ENCODE assay signal across 8 cellular contexts in the genomic region with DNA sequence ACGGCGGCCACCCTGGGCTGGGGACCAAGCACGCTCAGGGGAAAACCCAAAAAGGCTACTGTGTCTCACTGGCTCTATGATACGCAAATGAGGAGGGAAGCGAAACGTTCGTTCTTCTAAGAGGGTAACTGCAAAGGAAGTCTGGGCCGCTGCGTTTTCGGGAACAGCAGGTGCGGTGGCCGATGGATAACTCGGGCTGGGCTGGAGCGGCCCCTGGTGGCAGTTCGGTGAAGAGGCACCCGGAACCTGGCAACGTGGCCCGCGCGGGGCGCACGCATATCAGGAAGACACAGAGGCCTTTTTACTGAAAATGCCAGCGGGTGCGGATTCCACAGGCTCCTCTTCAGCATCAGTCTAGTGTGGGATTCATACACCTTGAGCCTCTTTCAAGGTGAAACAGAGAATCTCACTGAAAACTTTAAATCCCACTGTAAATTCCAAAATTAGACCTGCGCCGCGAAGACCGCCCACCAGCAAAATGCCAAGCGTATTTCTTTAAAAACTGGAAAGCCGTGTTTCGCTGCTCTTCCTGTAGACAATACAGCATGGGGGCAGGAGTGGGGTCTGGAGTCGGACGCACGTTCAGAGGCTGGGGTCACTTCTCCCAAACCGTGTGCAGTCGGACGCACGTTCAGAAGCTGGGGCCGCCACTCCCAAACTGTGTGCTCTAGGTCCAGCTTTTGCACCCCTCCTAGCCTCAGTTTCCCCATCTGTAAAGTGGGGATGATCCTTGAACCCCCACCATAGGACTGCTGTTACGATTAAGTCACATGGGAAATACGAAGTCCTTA. TPM values are rescaled to one million over a fixed set of nuclear protein-coding genes. Genes with fewer than 3 reads are reported as not detected.
A peak's percentile ranks its signal among the peaks of the same experiment; 100 is the strongest.
DNase-seq lines count a peak whose midpoint lies in the region; ATAC-seq and TF ChIP-seq lines count a peak whose summit lies in the region.

No MANE protein-coding gene starts in this region.

- BruUV-seq in Panc1 (replicated peaks; lab: Mats Ljungman, UMichigan), result no TSS peak

- DNase-seq in GOT3 (lab: John Stamatoyannopoulos, UW) (peak; percentile 56), Panc1 (ENCODE audit: low read depth, low spot score) (peak; percentile 36), fibroblast of lung (ENCODE audit: low read depth in 2 of 2) (peak; percentile 57 to 71), natural killer cell (peak; percentile 89)
- peak; percentile 94 for DNase-seq in activated T-cell treated with anti-CD3 and anti-CD28 coated beads, Interleukin-2, amount 50 U/mL, for 4 hours
- peak; percentile 100 for DNase-seq in stimulated activated naive B cell treated with anti-CD40 and anti-IgM and Interleukin-4, amounts not matched to agents 10 μg/mL and 1 μg/mL and 100 μg/mL, for 72 hours

- peaks cover 45% of the 10 kb centered on the region for H3K4me1 ChIP-seq in DOHH2 (ENCODE audit: control insufficient read depth, low read length)
- H3K4me1 ChIP-seq in Panc1 (ENCODE audit: control insufficient read depth, insufficient read depth, low read length), result peaks cover 5% of the 10 kb centered on the region; the same call in 1 of the 2 replicates
- H3K4me1 ChIP-seq in fibroblast of lung (ENCODE audit: control insufficient read depth, extremely low read depth, insufficient read depth, low read length), result no peaks in the 10 kb centered on the region

- H3K27me3 ChIP-seq in DOHH2 (ENCODE audit: control insufficient read depth, low read length) (no peaks in the 10 kb centered on the region), Panc1 (ENCODE audit: control insufficient read depth, insufficient read depth, low read length) (no peaks in the 10 kb centered on the region), fibroblast of lung (ENCODE audit: control insufficient read depth, insufficient read depth, low read length) (peaks cover 3% of the 10 kb centered on the region)

- H3K27ac Mint-ChIP-seq in natural killer cell, result peak overlapping the region in 1 of 2 donors; percentile 64
- H3K27ac Mint-ChIP-seq in stimulated activated naive B cell treated with anti-CD40 and anti-IgM and Interleukin-4, amounts not matched to agents 10 μg/mL and 1 μg/mL and 100 μg/mL, for 72 hours, result peak overlapping the region; percentile 95

- in situ Hi-C loops in Panc1 (cut with HindIII; ENCODE audit: low pct_unique_long_range_greater_than_20kb, low sequenced_read_pairs), result no loop called here

- H3K27ac ChIP-seq in DOHH2 (ENCODE audit: low read depth, low read length) (peak overlapping the region; percentile 75), KOPT-K1 (ENCODE audit: low read depth, low read length, poor library complexity, severe bottlenecking) (peak overlapping the region; percentile 13), Panc1 (ENCODE audit: low read length) (no peak overlapping the region), fibroblast of lung (ENCODE audit: insufficient read depth, low read length) (no peak overlapping the region)

- peaks cover 8% of the 10 kb centered on the region for H3K27me3 Mint-ChIP-seq in activated T-cell treated with anti-CD3 and anti-CD28 coated beads, Interleukin-2, amount 50 U/mL, for 4 hours (ENCODE audit: low read depth)
- H3K27me3 Mint-ChIP-seq in natural killer cell (ENCODE audit: low read depth in 2 of 2), result peaks cover 20 to 25% of the 10 kb centered on the region in 2 donors
- peaks cover 0 to 5% of the 10 kb centered on the region in 2 donors for H3K27me3 Mint-ChIP-seq in stimulated activated naive B cell treated with anti-CD40 and anti-IgM and Interleukin-4, amounts not matched to agents 10 μg/mL and 1 μg/mL and 100 μg/mL, for 72 hours

- TF ChIP-seq CTCF in DOHH2 (IDR thresholded peaks at IDR 0.05; ENCODE audit: low read depth, low read length, poor library complexity, severe bottlenecking) (peak; percentile 92), Panc1 (IDR thresholded peaks at IDR 0.05) (peak; percentile 100), fibroblast of lung (conservative IDR thresholded peaks at IDR 0.05 in 1 of 2, IDR thresholded peaks at IDR 0.05 in 1 of 2; ENCODE audit: low read depth in 1 of 2, low read length in 2 of 2) (peak; percentile 97 to 99), natural killer cell (IDR thresholded peaks at IDR 0.05) (peak; percentile 100)

- H3K9me3 Mint-ChIP-seq in activated T-cell treated with anti-CD3 and anti-CD28 coated beads, Interleukin-2, amount 50 U/mL, for 4 hours, result no peaks in the 10 kb centered on the region
- H3K9me3 Mint-ChIP-seq in natural killer cell, result no peaks in the 10 kb centered on the region
- H3K9me3 Mint-ChIP-seq in stimulated activated naive B cell treated with anti-CD40 and anti-IgM and Interleukin-4, amounts not matched to agents 10 μg/mL and 1 μg/mL and 100 μg/mL, for 72 hours, result no peaks in the 10 kb centered on the region

- no peaks in the 10 kb centered on the region for H3K9me2 ChIP-seq in DOHH2 (replicated peaks; ENCODE audit: control insufficient read depth, low read length)

- peak overlapping the region; percentile 70 for H3K4me3 ChIP-seq in DOHH2 (ENCODE audit: low read length)
- H3K4me3 ChIP-seq in Panc1 (ENCODE audit: low read depth in 2 of 2, low read length in 2 of 2), result peak overlapping the region; percentile 17 to 29
- H3K4me3 ChIP-seq in fibroblast of lung (replicated peaks in 1 of 4; ENCODE audit: control extremely low read depth in 1 of 4, insufficient read depth in 1 of 4, low read depth in 3 of 4, low read length in 4 of 4), result no peak overlapping the region

- H3F3A ChIP-seq in DOHH2 (ENCODE audit: control insufficient read depth, insufficient read depth), result no peaks in the 10 kb centered on the region

- no peaks in the 10 kb centered on the region for H3K36me3 Mint-ChIP-seq in activated T-cell treated with anti-CD3 and anti-CD28 coated beads, Interleukin-2, amount 50 U/mL, for 4 hours (ENCODE audit: insufficient read depth)
- no peaks in the 10 kb centered on the region for H3K36me3 Mint-ChIP-seq in natural killer cell
- H3K36me3 Mint-ChIP-seq in stimulated activated naive B cell treated with anti-CD40 and anti-IgM and Interleukin-4, amounts not matched to agents 10 μg/mL and 1 μg/mL and 100 μg/mL, for 72 hours, result peaks cover 0 to 1% of the 10 kb centered on the region in 2 donors

- no peaks in the 10 kb centered on the region for H3K9me3 ChIP-seq in DOHH2 (ENCODE audit: control insufficient read depth, insufficient read depth, low read length)
- no peaks in the 10 kb centered on the region for H3K9me3 ChIP-seq in KOPT-K1 (ENCODE audit: insufficient read depth, low read length, poor library complexity, severe bottlenecking)
- H3K9me3 ChIP-seq in Panc1 (ENCODE audit: control insufficient read depth, insufficient read depth, low read depth, low read length), result no peaks in the 10 kb centered on the region
- no peaks in the 10 kb centered on the region for H3K9me3 ChIP-seq in fibroblast of lung (ENCODE audit: control insufficient read depth, insufficient read depth, low read depth, low read length)

- peak overlapping the region; percentile 72 for H2AFZ ChIP-seq in fibroblast of lung (ENCODE audit: low read length)

- peaks cover 6% of the 10 kb centered on the region for H3K4me1 Mint-ChIP-seq in activated T-cell treated with anti-CD3 and anti-CD28 coated beads, Interleukin-2, amount 50 U/mL, for 4 hours (ENCODE audit: low read depth)
- peaks cover 8 to 9% of the 10 kb centered on the region in 2 donors for H3K4me1 Mint-ChIP-seq in natural killer cell
- H3K4me1 Mint-ChIP-seq in stimulated activated naive B cell treated with anti-CD40 and anti-IgM and Interleukin-4, amounts not matched to agents 10 μg/mL and 1 μg/mL and 100 μg/mL, for 72 hours, result peaks cover 13 to 37% of the 10 kb centered on the region in 2 donors

- intact Hi-C loops in Panc1 (cut with micrococcal nuclease; ENCODE audit: unreplicated experiment) (no loop called here), natural killer cell (cut with micrococcal nuclease) (no loop called here)

- H3K36me3 ChIP-seq in DOHH2 (ENCODE audit: control insufficient read depth, low read length), result no peaks in the 10 kb centered on the region
- no peaks in the 10 kb centered on the region for H3K36me3 ChIP-seq in KOPT-K1 (ENCODE audit: insufficient read depth, low read length)
- H3K36me3 ChIP-seq in Panc1 (ENCODE audit: control insufficient read depth, insufficient read depth, low read length), result no peaks in the 10 kb centered on the region
- H3K36me3 ChIP-seq in fibroblast of lung (ENCODE audit: control insufficient read depth, insufficient read depth, low read length), result no peaks in the 10 kb centered on the region

- H3K79me2 ChIP-seq in DOHH2 (ENCODE audit: control insufficient read depth, low read length) (no peaks in the 10 kb centered on the region), fibroblast of lung (ENCODE audit: control insufficient read depth, insufficient read depth, low read length) (no peaks in the 10 kb centered on the region)

- H3K9ac ChIP-seq in fibroblast of lung (ENCODE audit: insufficient read depth, low read length), result peak overlapping the region; percentile 25

- H3K4me2 ChIP-seq in DOHH2 (ENCODE audit: low read length) (peak overlapping the region; percentile 92), fibroblast of lung (ENCODE audit: extremely low read depth, insufficient read depth, low read length) (peak overlapping the region; percentile 72)

- POLR2A ChIA-PET in Panc1 (lab: Charles Lee), result interaction anchor here (0.6 to 0.7 kb wide), 2 partner anchors 52 to 397 kb away, joined by 7 to 8 read pairs; no protein-coding TSS in a partner anchor

- CTCF ChIA-PET in Panc1 (lab: Charles Lee), result interaction anchor here (1.0 kb wide), 1 partner anchor 254 kb away, joined by 3 read pairs; no protein-coding TSS in a partner anchor

- H3K4me3 Mint-ChIP-seq in activated T-cell treated with anti-CD3 and anti-CD28 coated beads, Interleukin-2, amount 50 U/mL, for 4 hours, result peak overlapping the region; percentile 63
- peak overlapping the region; percentile 69 for H3K4me3 Mint-ChIP-seq in natural killer cell
- H3K4me3 Mint-ChIP-seq in stimulated activated naive B cell treated with anti-CD40 and anti-IgM and Interleukin-4, amounts not matched to agents 10 μg/mL and 1 μg/mL and 100 μg/mL, for 72 hours, result peak overlapping the region; percentile 52 to 75

- ATAC-seq in Panc1 (peak; percentile 92), natural killer cell (peak; percentile 93 to 99 (median 99))
- peak; percentile 96 to 97 for ATAC-seq in activated T-cell treated with anti-CD3 and anti-CD28 coated beads, Interleukin-2, amount 50 U/mL, for 4 hours
- peak; percentile 99 for ATAC-seq in stimulated activated naive B cell treated with anti-CD40 and anti-IgM and Interleukin-4, amounts not matched to agents 10 μg/mL and 1 μg/mL and 100 μg/mL, for 72 hours (replicated peaks)

- no peaks in the 10 kb centered on the region for H4K20me1 ChIP-seq in DOHH2 (ENCODE audit: control insufficient read depth, insufficient read depth, low read depth, low read length)
- H4K20me1 ChIP-seq in fibroblast of lung (ENCODE audit: control insufficient read depth, extremely low read depth, insufficient read depth, low read length), result no peaks in the 10 kb centered on the region

RNA-seq across cellular contexts. Expression of a gene that starts 44.4 kb away (rescaled TPM):
- total RNA-seq in Panc1 (2021; ENCODE audit: unreplicated experiment), result 86.1 TPM
- polyA plus RNA-seq in Panc1 (2012; ENCODE audit: insufficient read length), result 64.1 TPM
- 10 to 100 TPM; 66.4 to 75.8 (median 69.3) TPM for total RNA-seq in activated T-cell treated with anti-CD3 and anti-CD28 coated beads, Interleukin-2, amount 50 U/mL, for 4 hours
- total RNA-seq in fibroblast of lung, result 163 and 176 TPM in 2 replicates
- polyA plus RNA-seq in fibroblast of lung, result 104 and 124 TPM in 2 replicates
- polyA plus RNA-seq in fibroblast of lung (2012), result 89.4 and 97.9 TPM in 2 replicates
- 5.7 and 10.0 TPM in 2 replicates for polyA minus RNA-seq in fibroblast of lung (ENCODE audit: low replicate concordance)
- total RNA-seq in natural killer cell, result 100 to 1,000 TPM in 1 of 3 donors, 10 to 100 TPM in 2; 73.1 to 110 (median 85.1) TPM

Comparison
In these comparisons a context has a peak if more than half of its experiments do, and no peak if none do; other contexts are left out.
1. H3K27ac ChIP-seq: peak in DOHH2 (single experiment) and KOPT-K1 (single experiment); none in Panc1 (single experiment) and fibroblast of lung (single experiment).
2. H3K4me3 ChIP-seq: peak in DOHH2 (single experiment) and Panc1 (2 of 2); none in fibroblast of lung (0 of 4).
3. DNase-seq: peak in every context shown above with its lines; median percentile 100 in stimulated activated naive B cell treated with anti-CD40 and anti-IgM and Interleukin-4, amounts not matched to agents 10 μg/mL and 1 μg/mL and 100 μg/mL, for 72 hours; 94 in activated T-cell treated with anti-CD3 and anti-CD28 coated beads, Interleukin-2, amount 50 U/mL, for 4 hours; 89 in natural killer cell; 64 in fibroblast of lung; 56 in GOT3; 36 in Panc1.
4. Peak in every context shown above with its lines, with median percentiles within 50 percentile points of each other: CTCF ChIP-seq, ATAC-seq and H3K4me3 Mint-ChIP-seq.